In the genomic region with DNA sequence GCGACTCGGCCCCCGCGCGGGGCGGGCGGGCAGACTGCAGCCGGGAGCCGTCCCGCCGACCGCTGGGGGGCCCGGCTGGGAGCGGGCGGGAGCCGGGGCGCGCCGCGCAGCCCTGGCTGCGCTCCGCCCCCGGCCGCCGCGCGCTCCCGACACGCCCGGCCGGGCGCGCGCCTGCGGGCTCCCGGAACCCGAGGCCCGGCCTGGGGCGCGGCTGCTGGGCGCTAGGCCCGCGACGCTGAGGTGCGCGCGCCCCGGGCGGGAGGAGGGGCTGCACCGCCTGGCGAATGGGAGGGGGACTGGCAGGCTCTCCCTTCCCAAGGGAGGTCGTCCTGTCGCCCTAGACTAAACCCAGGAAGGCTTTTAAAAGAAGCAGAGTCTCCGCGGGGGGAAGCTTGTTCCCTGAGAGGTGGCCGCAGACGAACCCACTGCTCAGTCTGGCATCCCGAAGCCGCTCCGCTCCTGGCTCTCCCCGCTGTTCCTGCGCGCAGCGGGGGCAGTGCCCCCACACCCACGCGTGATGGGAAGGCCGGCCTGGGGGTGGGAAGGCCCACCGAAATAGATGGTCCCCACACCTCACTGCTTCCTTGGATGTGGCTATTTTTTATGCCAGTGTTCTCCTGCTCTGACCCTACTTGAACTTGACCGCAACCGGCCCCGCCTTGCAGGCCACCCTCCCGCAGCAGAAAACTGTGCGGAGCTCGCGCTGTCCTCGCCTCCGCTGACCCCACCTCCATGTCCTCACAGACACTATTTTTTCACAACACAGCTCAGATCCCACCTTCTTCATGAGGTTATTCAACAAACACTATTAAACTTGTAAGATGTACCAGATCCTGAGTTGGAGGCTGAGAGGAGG, we compare ENCODE assay signal across 8 cellular contexts. TPM values are rescaled to one million over a fixed set of nuclear protein-coding genes. Genes with fewer than 3 reads are reported as not detected.
DNase-seq lines count a peak whose midpoint lies in the region; ATAC-seq and TF ChIP-seq lines count a peak whose summit lies in the region.

A gene with protein sequence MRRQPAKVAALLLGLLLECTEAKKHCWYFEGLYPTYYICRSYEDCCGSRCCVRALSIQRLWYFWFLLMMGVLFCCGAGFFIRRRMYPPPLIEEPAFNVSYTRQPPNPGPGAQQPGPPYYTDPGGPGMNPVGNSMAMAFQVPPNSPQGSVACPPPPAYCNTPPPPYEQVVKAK (minus strand): TSS at position 125 of the 856 bp plus-strand sequence. CDS start 178 bp downstream, outside the sequence.

- ATAC-seq in GM23338 (peak; percentile 62), SK-N-SH treated with all-trans-retinoic acid at 6 μM for 48 hours (peak; percentile 40), Right ventricle myocardium inferior (peak; percentile 88)

- H4K20me1 ChIP-seq in GM23338 (replicated peaks; ENCODE audit: insufficient read depth) (0 out of 2 replicates have a peak, but pooled peaks cover 12% of the 10 kb centered on the region), osteoblast (ENCODE audit: insufficient read depth, low read length) (peaks cover 9% of the 10 kb centered on the region)

- H3K4me3 ChIP-seq in GM23338 (peak within 1 kb of the TSS; percentile 93), adipocyte (ENCODE audit: low read length) (peak within 1 kb of the TSS; percentile 93), osteoblast (ENCODE audit: insufficient read depth, low read length) (peak within 1 kb of the TSS; percentile 86), urinary bladder (ENCODE audit: low read depth, low read length) (peak within 1 kb of the TSS; percentile 91)

- H3K79me2 ChIP-seq in GM23338 (replicated peaks; ENCODE audit: insufficient read depth) (peaks cover 44% of the 10 kb centered on the region), osteoblast (ENCODE audit: insufficient read depth, low read length) (peaks cover 39% of the 10 kb centered on the region)

- peaks cover 4% of the 10 kb centered on the region for H3F3A ChIP-seq in GM23338 (replicated peaks; ENCODE audit: low read depth)

- DNase-seq in GM23338 (ENCODE audit: low spot score) (peak; percentile 89), LHCN-M2 (ENCODE audit: low read depth) (peak; percentile 73), adipocyte (ENCODE audit: low read depth) (peak; percentile 94), Right ventricle myocardium inferior (ENCODE audit: missing footprints) (peak; percentile 83), osteoblast (ENCODE audit: insufficient read length, low spot score, missing footprints) (peak; percentile 99)

- H3K9me3 Mint-ChIP-seq in GM23338 = no peaks in the 10 kb centered on the region

- H3K4me3 Mint-ChIP-seq in GM23338 = peak within 1 kb of the TSS; percentile 92

- peaks cover 6% of the 10 kb centered on the region for H3K36me3 Mint-ChIP-seq in GM23338 (ENCODE audit: low read depth)

- no peak for TF ChIP-seq CTCF in GM23338 (conservative IDR thresholded peaks at IDR 0.05; ENCODE audit: low read depth in 2 of 2)
- no peak for TF ChIP-seq CTCF in osteoblast (IDR thresholded peaks at IDR 0.05; ENCODE audit: extremely low read depth, low read depth, low read length)

- no peaks in the 10 kb centered on the region for H3K36me3 ChIP-seq in ES-I3 (ENCODE audit: insufficient read depth, low read length)
- H3K36me3 ChIP-seq in GM23338 (ENCODE audit: insufficient read depth) = no peaks in the 10 kb centered on the region
- H3K36me3 ChIP-seq in adipocyte (ENCODE audit: control insufficient read depth, insufficient read depth, low read length, severe bottlenecking) = no peaks in the 10 kb centered on the region
- H3K36me3 ChIP-seq in osteoblast (ENCODE audit: insufficient read depth, low read length) = no peaks in the 10 kb centered on the region
- no peaks in the 10 kb centered on the region for H3K36me3 ChIP-seq in urinary bladder (ENCODE audit: insufficient read depth)

- peaks cover 49% of the 10 kb centered on the region for H3K4me1 Mint-ChIP-seq in GM23338

- peaks cover 25% of the 10 kb centered on the region for H3K27me3 Mint-ChIP-seq in GM23338 (ENCODE audit: insufficient read depth, low read depth, poor library complexity)

- H3K27ac ChIP-seq in GM23338 (ENCODE audit: low read depth) = peak within 1 kb of the TSS; percentile 78
- H3K27ac ChIP-seq in osteoblast (ENCODE audit: low read depth, low read length) = peak within 1 kb of the TSS; percentile 82
- peak within 1 kb of the TSS; percentile 74 for H3K27ac ChIP-seq in urinary bladder (ENCODE audit: low read depth)

- H3K9me2 ChIP-seq in GM23338 (ENCODE audit: insufficient read depth) = no peaks in the 10 kb centered on the region

- peak within 1 kb of the TSS; percentile 89 for H3K27ac Mint-ChIP-seq in GM23338

- H2AFZ ChIP-seq in GM23338 = peak within 1 kb of the TSS; percentile 99
- H2AFZ ChIP-seq in osteoblast (ENCODE audit: low read length) = peak within 1 kb of the TSS; percentile 93

- H3K9ac ChIP-seq in ES-I3 (ENCODE audit: low read depth, low read length) = peak within 1 kb of the TSS; percentile 82
- peak within 1 kb of the TSS; percentile 90 for H3K9ac ChIP-seq in adipocyte (ENCODE audit: low read length)

- H3K4me2 ChIP-seq in GM23338 = peak within 1 kb of the TSS; percentile 89
- peak within 1 kb of the TSS; percentile 92 for H3K4me2 ChIP-seq in osteoblast (ENCODE audit: insufficient read depth, low read length)

- under 1% methylated on average over 71 of the region's 77 CpGs for WGBS in urinary bladder

- H3K27me3 ChIP-seq in GM23338 (ENCODE audit: insufficient read depth) (peaks cover 21% of the 10 kb centered on the region), adipocyte (replicated peaks; ENCODE audit: control insufficient read depth, insufficient read depth, low read length) (no peaks in the 10 kb centered on the region), osteoblast (ENCODE audit: insufficient read depth, low read length) (no peaks in the 10 kb centered on the region)

- H3K9me3 ChIP-seq in ES-I3 (ENCODE audit: control insufficient read depth, insufficient read depth, low read length) (no peaks in the 10 kb centered on the region), adipocyte (ENCODE audit: control insufficient read depth, low read length) (no peaks in the 10 kb centered on the region), osteoblast (ENCODE audit: low read depth, low read length) (no peaks in the 10 kb centered on the region)

- H3K4me1 ChIP-seq in ES-I3 (ENCODE audit: insufficient read depth, low read length) (peaks cover 33% of the 10 kb centered on the region), GM23338 (ENCODE audit: insufficient read depth) (peaks cover 52% of the 10 kb centered on the region), adipocyte (ENCODE audit: control insufficient read depth, insufficient read depth, low read length) (peaks cover 39% of the 10 kb centered on the region), osteoblast (ENCODE audit: insufficient read depth, low read length) (peaks cover 30% of the 10 kb centered on the region), urinary bladder (ENCODE audit: insufficient read depth) (no peaks in the 10 kb centered on the region)

- intact Hi-C loops in Right ventricle myocardium inferior (cut with DNase I) = loop anchor here (2.0 to 5.0 kb wide), 2 partner anchors 55 to 208 kb away; a partner anchor contains a TSS

TF ChIP-seq in GM23338, 12 proteins besides CTCF, POLR2A, EP300 and RAD21 (continues in another document):
- TF ChIP-seq STAT1 (IDR thresholded peaks at IDR 0.05; ENCODE audit: unreplicated experiment) = no peak
- TF ChIP-seq CREB1 (CRISPR knock-in tag; IDR thresholded peaks at IDR 0.05; ENCODE audit: low read depth) = no peak
- TF ChIP-seq ZNF114 (CRISPR knock-in tag; IDR thresholded peaks at IDR 0.05) = no peak

TF ChIP-seq in SK-N-SH treated with all-trans-retinoic acid at 6 μM for 48 hours, 23 proteins besides CTCF, POLR2A, EP300 and RAD21 (continues in another document):
- TF ChIP-seq, protein P1, sequence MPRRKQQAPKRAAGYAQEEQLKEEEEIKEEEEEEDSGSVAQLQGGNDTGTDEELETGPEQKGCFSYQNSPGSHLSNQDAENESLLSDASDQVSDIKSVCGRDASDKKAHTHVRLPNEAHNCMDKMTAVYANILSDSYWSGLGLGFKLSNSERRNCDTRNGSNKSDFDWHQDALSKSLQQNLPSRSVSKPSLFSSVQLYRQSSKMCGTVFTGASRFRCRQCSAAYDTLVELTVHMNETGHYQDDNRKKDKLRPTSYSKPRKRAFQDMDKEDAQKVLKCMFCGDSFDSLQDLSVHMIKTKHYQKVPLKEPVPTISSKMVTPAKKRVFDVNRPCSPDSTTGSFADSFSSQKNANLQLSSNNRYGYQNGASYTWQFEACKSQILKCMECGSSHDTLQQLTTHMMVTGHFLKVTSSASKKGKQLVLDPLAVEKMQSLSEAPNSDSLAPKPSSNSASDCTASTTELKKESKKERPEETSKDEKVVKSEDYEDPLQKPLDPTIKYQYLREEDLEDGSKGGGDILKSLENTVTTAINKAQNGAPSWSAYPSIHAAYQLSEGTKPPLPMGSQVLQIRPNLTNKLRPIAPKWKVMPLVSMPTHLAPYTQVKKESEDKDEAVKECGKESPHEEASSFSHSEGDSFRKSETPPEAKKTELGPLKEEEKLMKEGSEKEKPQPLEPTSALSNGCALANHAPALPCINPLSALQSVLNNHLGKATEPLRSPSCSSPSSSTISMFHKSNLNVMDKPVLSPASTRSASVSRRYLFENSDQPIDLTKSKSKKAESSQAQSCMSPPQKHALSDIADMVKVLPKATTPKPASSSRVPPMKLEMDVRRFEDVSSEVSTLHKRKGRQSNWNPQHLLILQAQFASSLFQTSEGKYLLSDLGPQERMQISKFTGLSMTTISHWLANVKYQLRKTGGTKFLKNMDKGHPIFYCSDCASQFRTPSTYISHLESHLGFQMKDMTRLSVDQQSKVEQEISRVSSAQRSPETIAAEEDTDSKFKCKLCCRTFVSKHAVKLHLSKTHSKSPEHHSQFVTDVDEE (CRISPR knock-in tag; IDR thresholded peaks at IDR 0.05) = 0 out of 2 replicates have a peak, but pooled peaks have one; percentile 13
- TF ChIP-seq TOX (CRISPR knock-in tag; IDR thresholded peaks at IDR 0.05; ENCODE audit: borderline replicate concordance) (no peak), ZFP30 (CRISPR knock-in tag; IDR thresholded peaks at IDR 0.05) (no peak), SNAI2 (CRISPR knock-in tag; IDR thresholded peaks at IDR 0.05) (peak; percentile 59; the same call in 1 of the 2 replicates), PPARA (CRISPR knock-in tag; IDR thresholded peaks at IDR 0.05; ENCODE audit: borderline replicate concordance) (no peak), OSR1 (CRISPR knock-in tag; IDR thresholded peaks at IDR 0.05) (no peak), ZNF8 (CRISPR knock-in tag; IDR thresholded peaks at IDR 0.05) (no peak), ARNTL (CRISPR knock-in tag; IDR thresholded peaks at IDR 0.05; ENCODE audit: borderline replicate concordance, low read depth) (no peak), CSDC2 (CRISPR knock-in tag; IDR thresholded peaks at IDR 0.05) (no peak), BACH2 (CRISPR knock-in tag; IDR thresholded peaks at IDR 0.05; ENCODE audit: borderline replicate concordance) (no peak), ESRRG (CRISPR knock-in tag; IDR thresholded peaks at IDR 0.05) (no peak), RARB (CRISPR knock-in tag; IDR thresholded peaks at IDR 0.05) (no peak)

RNA-seq across cellular contexts. Expression of the gene that starts here (rescaled TPM):
- 71.0 and 73.7 TPM in 2 replicates for total RNA-seq in GM23338 (2014; rRNA removed; shearing (Covaris generic))
- 26.2 and 28.2 TPM in 2 replicates for polyA plus RNA-seq in GM23338 (2016; fragmentation: Nextera tagmentation; extraction: Ambion mirVana)
- total RNA-seq in LHCN-M2 (2014; rRNA removed) = 192 and 201 TPM in 2 replicates
- 169 TPM for polyA plus RNA-seq in LHCN-M2 (2012)
- 23.1 TPM for total RNA-seq in Right ventricle myocardium inferior
- 74.6 TPM in 2 replicates for total RNA-seq in osteoblast
- total RNA-seq in urinary bladder = 34.1 TPM
- 26.8 TPM for polyA plus RNA-seq in urinary bladder

Comparison
In these comparisons a context has a peak if more than half of its experiments do, and no peak if none do; other contexts are left out.
1. Peak in every context shown above with its lines: DNase-seq, ATAC-seq, H3K4me3 ChIP-seq and H3K27ac ChIP-seq.